In genomic region chr1:228875741-228876140, GRCh38 we compare ENCODE assay signal across 32 cellular contexts.
A peak's percentile ranks its signal among the peaks of the same experiment; 100 is the strongest.
DNase-seq lines count a peak whose midpoint lies in the region; ATAC-seq lines count a peak whose summit lies in the region.
"Had no signal": no experiment of that assay in that cellular context is flagged by ENCODE, and none has a peak within 500 bp of the region (broad histone marks: within the 10 kb centered on the region; RNA-seq: fewer than 3 reads in every experiment).

No MANE protein-coding gene starts in this region.

- H3K9me3 ChIP-seq in right cardiac atrium (ENCODE audit: control insufficient read depth, low read length) (no peaks in the 10 kb centered on the region), trophoblast cell (ENCODE audit: insufficient read depth, low read depth, low read length) (no peaks in the 10 kb centered on the region), neuronal stem cell (replicated peaks in 1 of 2; ENCODE audit: control insufficient read depth in 2 of 2, insufficient read depth in 1 of 2, low read depth in 1 of 2, low read length in 2 of 2) (no peaks in the 10 kb centered on the region)
- H3K9me3 ChIP-seq: ascending aorta, esophagus squamous epithelium, psoas muscle, vagina had no signal

- no peak overlapping the region for H2BK5ac ChIP-seq in trophoblast cell (ENCODE audit: low read depth, low read length, poor library complexity)
- H2BK5ac ChIP-seq in neuronal stem cell (ENCODE audit: low read length), result no peak overlapping the region

- H2BK15ac ChIP-seq in neuronal stem cell (ENCODE audit: low read length), result no peak overlapping the region

- H3K4ac ChIP-seq in trophoblast cell (ENCODE audit: low read depth, low read length) (no peak overlapping the region), neuronal stem cell (ENCODE audit: low read length) (no peak overlapping the region)

- no peak overlapping the region for H2BK120ac ChIP-seq in trophoblast cell (ENCODE audit: insufficient read depth, low read length, poor library complexity)
- H2BK120ac ChIP-seq in neuronal stem cell (ENCODE audit: low read depth, low read length), result no peak overlapping the region

- H3K18ac ChIP-seq in trophoblast cell (ENCODE audit: low read length) (no peak overlapping the region), neuronal stem cell (ENCODE audit: low read length) (no peak overlapping the region)

- peak; percentile 54 for ATAC-seq in right cardiac atrium
- ATAC-seq in HG03354 (IDR thresholded peaks at IDR 0.05; ENCODE audit: poor library complexity, severe bottlenecking, unreplicated experiment), result no peak
- ATAC-seq: left colon; stimulated activated effector memory CD8-positive, alpha-beta T cell treated with anti-CD3 and anti-CD28 coated beads, Interleukin-12 subunit alpha, Interleukin-12 subunit beta, amount 100 ng/mL, for 72 hours had no signal

- H3K4me2 ChIP-seq in trophoblast cell (ENCODE audit: low read length), result no peak overlapping the region
- no peak overlapping the region for H3K4me2 ChIP-seq in neuronal stem cell (ENCODE audit: insufficient read depth, low read length, poor library complexity, severe bottlenecking)

- H3K36me3 ChIP-seq in trophoblast cell (ENCODE audit: control insufficient read depth in 1 of 2, insufficient read depth in 2 of 2, low read length in 2 of 2) (no peaks in the 10 kb centered on the region), neuronal stem cell (replicated peaks in 1 of 2; ENCODE audit: control insufficient read depth in 2 of 2, insufficient read depth in 2 of 2, low read length in 2 of 2) (no peaks in the 10 kb centered on the region)
- H3K36me3 ChIP-seq: ascending aorta, cardiac muscle cell, esophagus squamous epithelium, vagina had no signal

- H2BK12ac ChIP-seq in trophoblast cell (ENCODE audit: low read length), result peak overlapping the region; percentile 65
- H2BK12ac ChIP-seq in neuronal stem cell (ENCODE audit: low read length), result no peak overlapping the region

- H3K9ac ChIP-seq in trophoblast cell (ENCODE audit: low read length), result no peak overlapping the region
- H3K9ac ChIP-seq in neuronal stem cell (ENCODE audit: low read depth, low read length, poor library complexity), result no peak overlapping the region

- DNase-seq in Ammon's horn (ENCODE audit: low spot score) (peak; percentile 54), right cardiac atrium (peak in 1 of 3 donors; percentile 63), trophoblast cell (no peak), NCI-H1417 (lab: John Stamatoyannopoulos, UW) (no peak), COLO668 (lab: John Stamatoyannopoulos, UW; ENCODE audit: unreplicated experiment) (no peak), neuronal stem cell (ENCODE audit: low spot score) (no peak)
- DNase-seq: activated B cell treated with CpG ODN at 0.5 μM for 24 hours; activated CD4-positive, alpha-beta T cell treated with anti-CD3 and anti-CD28 coated beads, Interleukin-2, amount 10 ng/mL, durations not matched to agents 7 days and 5 days; activated gamma-delta T cell; activated naive CD8-positive, alpha-beta T cell treated with anti-CD3 and anti-CD28 coated beads for 36 hours; activated T-cell treated with anti-CD3 and anti-CD28 coated beads, Interleukin-2, amount 50 U/mL, for 24 hours; AML-193; CD4-positive, alpha-beta memory T cell; dermis blood vessel endothelial cell; DMS 273 treated with DMSO at 0.1 percent for 48 hours; esophagus squamous epithelium; GOT3; HFFc6; IMR-90; left colon; mesendoderm; MV-4-11; NCI-H146; NCI-H2107; NCI-H82; psoas muscle had no signal

- H3K79me1 ChIP-seq in trophoblast cell (ENCODE audit: low read length) (peaks cover 13% of the 10 kb centered on the region), neuronal stem cell (ENCODE audit: low read depth, low read length) (no peaks in the 10 kb centered on the region)

- no peak overlapping the region for H3K14ac ChIP-seq in trophoblast cell (ENCODE audit: low read length)
- H3K14ac ChIP-seq in neuronal stem cell (ENCODE audit: low read length), result no peak overlapping the region

- 70% methylated on average over 3 of the region's 3 CpGs for WGBS in right cardiac atrium
- no CpG with 5 or more reads among the region's 3 CpGs for WGBS in trophoblast cell (ENCODE audit: extremely low coverage, insufficient coverage, insufficient read length)
- WGBS in neuronal stem cell (ENCODE audit: extremely low coverage in 2 of 2, insufficient read length in 2 of 2, insufficient replicate concordance in 1 of 2), 2 donors, result no CpG with 5 or more reads among the region's 3 CpGs

- no peaks in the 10 kb centered on the region for H3K79me2 ChIP-seq in trophoblast cell (ENCODE audit: control insufficient read depth, insufficient read depth, low read length, poor library complexity)

- H2AFZ ChIP-seq in trophoblast cell (ENCODE audit: insufficient read depth, low read length, poor library complexity) (no peak overlapping the region), neuronal stem cell (ENCODE audit: low read length) (no peak overlapping the region)

- H3K23ac ChIP-seq in trophoblast cell (ENCODE audit: low read length), result no peak overlapping the region
- H3K23ac ChIP-seq in neuronal stem cell (ENCODE audit: low read depth, low read length, poor library complexity), result no peak overlapping the region

- H4K91ac ChIP-seq in trophoblast cell (ENCODE audit: low read depth, low read length) (peak overlapping the region; percentile 63), neuronal stem cell (ENCODE audit: low read depth, low read length, poor library complexity) (no peak overlapping the region)

- H3K27ac ChIP-seq in cingulate gyrus (ENCODE audit: low read depth, low read length) (peak overlapping the region; percentile 62), right cardiac atrium (ENCODE audit: low read length) (no peak overlapping the region), trophoblast cell (ENCODE audit: low read depth, low read length) (no peak overlapping the region), neuronal stem cell (replicated peaks; ENCODE audit: low read length) (no peak overlapping the region)
- H3K27ac ChIP-seq: ascending aorta, cardiac muscle cell, esophagus squamous epithelium, psoas muscle, vagina had no signal

- H4K8ac ChIP-seq in trophoblast cell (ENCODE audit: low read depth, low read length), result no peak overlapping the region
- no peak overlapping the region for H4K8ac ChIP-seq in neuronal stem cell (ENCODE audit: low read depth, low read length)

- H3K27me3 ChIP-seq in right cardiac atrium (ENCODE audit: control insufficient read depth, insufficient read depth) (no peaks in the 10 kb centered on the region), trophoblast cell (ENCODE audit: insufficient read depth, low read length) (no peaks in the 10 kb centered on the region), neuronal stem cell (ENCODE audit: control insufficient read depth in 3 of 3, insufficient read depth in 3 of 3, low read depth in 1 of 3, low read length in 3 of 3) (no peaks in the 10 kb centered on the region)
- H3K27me3 ChIP-seq: ascending aorta, esophagus squamous epithelium, vagina had no signal

- H4K12ac ChIP-seq in trophoblast cell (ENCODE audit: low read depth, low read length), result no peak overlapping the region

- H3K4me3 ChIP-seq in right cardiac atrium (ENCODE audit: low read length) (no peak overlapping the region), trophoblast cell (ENCODE audit: low read depth, low read length) (no peak overlapping the region), neuronal stem cell (ENCODE audit: low read length in 2 of 2) (no peak overlapping the region)
- H3K4me3 ChIP-seq: ascending aorta, cardiac muscle cell, esophagus squamous epithelium, psoas muscle, vagina had no signal

- H2AK5ac ChIP-seq in trophoblast cell (ENCODE audit: low read length), result peak overlapping the region; percentile 2
- H2AK5ac ChIP-seq in neuronal stem cell (ENCODE audit: low read depth, low read length), result no peak overlapping the region

- H3K4me1 ChIP-seq in right cardiac atrium (ENCODE audit: control insufficient read depth, insufficient read depth, low read length) (peaks cover 3% of the 10 kb centered on the region), trophoblast cell (ENCODE audit: control insufficient read depth in 1 of 2, insufficient read depth in 2 of 2, low read length in 2 of 2) (peaks cover 17% of the 10 kb centered on the region in 2 experiments), neuronal stem cell (ENCODE audit: control insufficient read depth in 2 of 2, insufficient read depth in 1 of 2, low read depth in 1 of 2, low read length in 2 of 2) (peaks cover 0 to 4% of the 10 kb centered on the region in 2 donors)
- H3K4me1 ChIP-seq: ascending aorta, esophagus squamous epithelium, psoas muscle had no signal

- intact Hi-C loops in right cardiac atrium (cut with DNase I), result no loop called here
